10 cellular contexts compared by ENCODE assay signal in the genomic region with DNA sequence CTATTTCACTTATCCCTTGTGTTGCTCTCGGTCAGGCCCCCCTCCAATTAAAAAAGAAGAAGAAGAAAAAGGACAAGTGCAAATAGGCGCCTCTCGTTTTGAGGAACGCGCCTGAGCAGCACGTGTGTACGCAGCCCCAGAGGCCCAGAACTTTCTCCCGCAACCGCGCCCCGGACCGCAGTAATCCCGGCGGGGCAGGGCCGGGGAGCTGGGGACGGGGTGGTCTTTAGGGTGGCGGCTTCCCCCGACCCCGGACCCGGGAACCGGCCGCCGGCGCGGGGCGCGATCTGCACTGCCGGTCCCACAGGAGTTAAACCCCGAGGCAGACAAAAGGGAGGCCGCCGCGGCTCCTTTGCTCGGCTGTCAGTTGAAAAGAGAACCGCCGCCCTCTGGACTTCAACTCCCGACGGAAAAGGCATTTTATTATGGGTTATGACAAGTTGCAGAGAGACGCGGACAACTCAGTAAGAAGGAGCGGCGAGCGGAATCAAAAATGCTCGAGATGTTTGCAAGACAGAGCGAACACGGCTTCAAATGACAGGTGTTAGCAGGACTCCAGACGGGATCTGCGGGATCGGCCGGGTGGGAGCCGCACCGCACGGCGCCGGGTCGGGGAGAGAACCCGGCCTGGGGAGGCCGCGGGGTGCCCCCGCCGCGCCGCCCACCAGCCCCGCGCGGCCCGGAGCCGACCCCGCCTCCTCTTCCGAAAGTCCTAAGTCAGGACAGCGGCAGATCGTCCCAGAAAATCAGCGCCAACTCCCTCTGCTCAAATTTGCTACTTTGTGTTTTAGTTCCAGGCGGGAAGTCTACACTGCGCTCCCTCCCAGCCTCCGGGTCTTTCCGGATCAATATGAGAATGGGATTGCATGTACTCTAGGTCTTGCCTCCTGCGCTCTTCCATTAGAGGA.
DNase-seq lines count a peak whose midpoint lies in the region; ATAC-seq and TF ChIP-seq lines count a peak whose summit lies in the region.
"Had no signal": no experiment of that assay in that cellular context is flagged by ENCODE, and none has a peak within 500 bp of the region (broad histone marks: within the 10 kb centered on the region; RNA-seq: fewer than 3 reads in every experiment).

No MANE protein-coding gene starts in this region.

- no TSS peak for BruUV-seq in Caco-2 (replicated peaks; lab: Mats Ljungman, UMichigan)

- peak overlapping the region; percentile 89 for H2AFZ ChIP-seq in neuronal stem cell (ENCODE audit: low read length)

- no peak overlapping the region for H2BK120ac ChIP-seq in neuronal stem cell (ENCODE audit: low read depth, low read length)

- intact Hi-C loops in Caco-2 (cut with micrococcal nuclease; ENCODE audit: unreplicated experiment), result no loop called here

- H3K36me3 Mint-ChIP-seq in Caco-2 (ENCODE audit: insufficient read depth, unreplicated experiment), result no peaks in the 10 kb centered on the region
- H3K36me3 Mint-ChIP-seq: CD4-positive, CD25-positive, alpha-beta regulatory T cell had no signal

- peaks cover 37% of the 10 kb centered on the region for H3K27me3 Mint-ChIP-seq in Caco-2 (ENCODE audit: insufficient read depth, unreplicated experiment)

- no peaks in the 10 kb centered on the region for H3K36me3 ChIP-seq in Caco-2 (ENCODE audit: control insufficient read depth, insufficient read depth, low read length)
- no peaks in the 10 kb centered on the region for H3K36me3 ChIP-seq in gastroesophageal sphincter
- H3K36me3 ChIP-seq in neuronal stem cell (replicated peaks in 1 of 2; ENCODE audit: control insufficient read depth in 2 of 2, insufficient read depth in 2 of 2, low read length in 2 of 2), result no peaks in the 10 kb centered on the region

- H3K27ac ChIP-seq in gastroesophageal sphincter (no peak overlapping the region), neuronal stem cell (replicated peaks; ENCODE audit: low read length) (no peak overlapping the region)

- H3K27me3 ChIP-seq in Caco-2 (replicated peaks; ENCODE audit: control insufficient read depth, insufficient read depth, low read length), result peaks cover 3% of the 10 kb centered on the region; the same call in 1 of the 2 replicates
- peaks cover 78% of the 10 kb centered on the region for H3K27me3 ChIP-seq in gastroesophageal sphincter
- peaks cover 16 to 99% (median 59%) of the 10 kb centered on the region in 3 experiments for H3K27me3 ChIP-seq in neuronal stem cell (ENCODE audit: control insufficient read depth in 3 of 3, insufficient read depth in 3 of 3, low read depth in 1 of 3, low read length in 3 of 3)

- 3 to 10% methylated on average over 16 to 29 of the region's 77 CpGs for WGBS in gastroesophageal sphincter (ENCODE audit: low coverage in 1 of 2), 2 donors
- WGBS in neuronal stem cell (ENCODE audit: extremely low coverage in 2 of 2, insufficient read length in 2 of 2, insufficient replicate concordance in 1 of 2), 2 donors, result no CpG with 5 or more reads among the region's 77 CpGs

- CTCF ChIA-PET in Caco-2 (lab: Charles Lee), result no interaction called here

- H3K14ac ChIP-seq in neuronal stem cell (ENCODE audit: low read length), result no peak overlapping the region

- no peaks in the 10 kb centered on the region for H3K9me3 ChIP-seq in Caco-2
- H3K9me3 ChIP-seq in gastroesophageal sphincter, result no peaks in the 10 kb centered on the region
- H3K9me3 ChIP-seq in neuronal stem cell (replicated peaks in 1 of 2; ENCODE audit: control insufficient read depth in 2 of 2, insufficient read depth in 1 of 2, low read depth in 1 of 2, low read length in 2 of 2), result peaks cover 0 to 4% of the 10 kb centered on the region in 2 donors

- in situ Hi-C loops in KBM-7 (cut with MboI; ENCODE audit: low pct_unique_long_range_greater_than_20kb, low sequenced_read_pairs), result no loop called here

- H3K4me1 Mint-ChIP-seq in Caco-2 (ENCODE audit: low read depth, unreplicated experiment), result no peaks in the 10 kb centered on the region

- H2BK12ac ChIP-seq in neuronal stem cell (ENCODE audit: low read length), result no peak overlapping the region

- no peak for TF ChIP-seq EP300 in gastroesophageal sphincter (IDR thresholded peaks at IDR 0.05)

- H3K4me3 Mint-ChIP-seq in Caco-2 (ENCODE audit: unreplicated experiment), result peak overlapping the region; percentile 71
- H3K4me3 Mint-ChIP-seq: CD4-positive, CD25-positive, alpha-beta regulatory T cell had no signal

- no peak for TF ChIP-seq POLR2A in NB4 (IDR thresholded peaks at IDR 0.05; ENCODE audit: extremely low read depth, insufficient read length)
- TF ChIP-seq POLR2A in gastroesophageal sphincter (IDR thresholded peaks at IDR 0.05), result no peak

- H3K4me1 ChIP-seq in Caco-2 (peaks cover 6% of the 10 kb centered on the region), gastroesophageal sphincter (peaks cover 0 to 18% (median 0%) of the 10 kb centered on the region in 3 donors), neuronal stem cell (ENCODE audit: control insufficient read depth in 2 of 2, insufficient read depth in 1 of 2, low read depth in 1 of 2, low read length in 2 of 2) (peaks cover 10 to 12% of the 10 kb centered on the region in 2 donors)

- H3K23ac ChIP-seq in neuronal stem cell (ENCODE audit: low read depth, low read length, poor library complexity), result peak overlapping the region; percentile 52

- H3K18ac ChIP-seq in neuronal stem cell (ENCODE audit: low read length), result peak overlapping the region; percentile 39

- H3K9ac ChIP-seq in neuronal stem cell (ENCODE audit: low read depth, low read length, poor library complexity), result no peak overlapping the region

- no peak overlapping the region for H2BK15ac ChIP-seq in neuronal stem cell (ENCODE audit: low read length)

- peak overlapping the region; percentile 82 for H3K4me2 ChIP-seq in neuronal stem cell (ENCODE audit: insufficient read depth, low read length, poor library complexity, severe bottlenecking)

- no peaks in the 10 kb centered on the region for H3K9me3 Mint-ChIP-seq in Caco-2 (ENCODE audit: unreplicated experiment)

- no peak overlapping the region for H4K8ac ChIP-seq in neuronal stem cell (ENCODE audit: low read depth, low read length)

- no peak overlapping the region for H4K91ac ChIP-seq in neuronal stem cell (ENCODE audit: low read depth, low read length, poor library complexity)

- no peak overlapping the region for H2AK5ac ChIP-seq in neuronal stem cell (ENCODE audit: low read depth, low read length)

- peak overlapping the region; percentile 15 for H3K4me3 ChIP-seq in Caco-2 (ENCODE audit: low read depth, low read length)
- peak overlapping the region; percentile 45 for H3K4me3 ChIP-seq in NB4 (ENCODE audit: low read depth, low read length)
- peak overlapping the region in 1 of 2 donors; percentile 52 for H3K4me3 ChIP-seq in gastroesophageal sphincter
- peak overlapping the region; percentile 7 to 27 for H3K4me3 ChIP-seq in neuronal stem cell (ENCODE audit: low read length in 2 of 2)

- POLR2A ChIA-PET in Caco-2 (lab: Charles Lee), result no interaction called here

- H2BK5ac ChIP-seq in neuronal stem cell (ENCODE audit: low read length), result no peak overlapping the region

- H3K79me1 ChIP-seq in neuronal stem cell (ENCODE audit: low read depth, low read length), result no peaks in the 10 kb centered on the region

- peak overlapping the region; percentile 11 for H3K27ac Mint-ChIP-seq in Caco-2 (ENCODE audit: unreplicated experiment)

- ATAC-seq in gastroesophageal sphincter, result peak; percentile 36
- ATAC-seq in HG03457 (IDR thresholded peaks at IDR 0.05; ENCODE audit: unreplicated experiment), result no peak
- no peak for ATAC-seq in GM19035 (IDR thresholded peaks at IDR 0.05; ENCODE audit: unreplicated experiment)
- ATAC-seq in GM19463 (IDR thresholded peaks at IDR 0.05; ENCODE audit: unreplicated experiment), result no peak

- DNase-seq in Caco-2 (peak in 1 of 2 experiments; percentile 24), NB4 (ENCODE audit: low read depth) (peak; percentile 56), neuronal stem cell (ENCODE audit: low spot score) (no peak), KBM-7 (no peak)
- DNase-seq: CD4-positive, CD25-positive, alpha-beta regulatory T cell; NCI-H1105 had no signal

- no peak overlapping the region for H3K4ac ChIP-seq in neuronal stem cell (ENCODE audit: low read length)

- TF ChIP-seq CTCF in Caco-2 (IDR thresholded peaks at IDR 0.05; ENCODE audit: insufficient read depth in 1 of 2, low read depth in 1 of 2, low read length in 1 of 2, severe bottlenecking in 1 of 2, unreplicated experiment in 1 of 2), result no peak
- no peak for TF ChIP-seq CTCF in NB4 (IDR thresholded peaks at IDR 0.05; ENCODE audit: low read depth, low read length)
- TF ChIP-seq CTCF in gastroesophageal sphincter (IDR thresholded peaks at IDR 0.05), result no peak
